ENCODE assay signal across 20 cellular contexts in the genomic region with DNA sequence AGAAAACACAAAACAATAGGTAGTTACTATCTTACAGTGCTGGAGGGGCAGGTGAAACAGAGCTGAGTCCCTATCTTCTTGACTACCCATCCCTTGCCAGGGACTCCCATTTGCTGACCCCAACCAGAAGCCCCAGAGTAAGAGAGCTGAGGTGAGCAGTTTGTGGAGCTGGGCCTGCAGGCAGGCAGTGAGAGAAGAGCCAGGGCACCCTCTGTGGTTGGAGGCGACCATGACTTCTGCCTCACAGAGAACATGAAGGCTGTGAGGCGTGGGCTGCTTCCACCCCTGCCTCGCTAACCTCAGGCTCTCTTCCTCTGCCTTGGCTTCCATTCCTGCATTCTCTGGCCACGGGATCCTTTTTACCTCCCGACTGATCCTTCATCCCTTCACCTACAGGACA. TPM values are rescaled to one million over a fixed set of nuclear protein-coding genes. Genes with fewer than 3 reads are reported as not detected.
"Had no signal": no experiment of that assay in that cellular context is flagged by ENCODE, and none has a peak within 500 bp of the region (broad histone marks: within the 10 kb centered on the region; RNA-seq: fewer than 3 reads in every experiment).

No MANE protein-coding gene starts in this region.

- H3K27me3 ChIP-seq: cardiac muscle cell, gastroesophageal sphincter, neutrophil, right lobe of liver had no signal

- H3K36me3 Mint-ChIP-seq: activated naive CD8-positive, alpha-beta T cell treated with anti-CD3 and anti-CD28 coated beads, Interleukin-2, amount 10 ng/mL, durations not matched to agents 7 days and 5 days; stimulated activated naive B cell treated with anti-CD40 and anti-IgM and Interleukin-4, amounts not matched to agents 10 μg/mL and 1 μg/mL and 100 μg/mL, for 72 hours had no signal

- H3K4me1 Mint-ChIP-seq: activated CD4-positive, alpha-beta memory T cell treated with anti-CD3 and anti-CD28 coated beads, Interleukin-2, amount 10 ng/mL, durations not matched to agents 7 days and 5 days; activated CD4-positive, alpha-beta T cell treated with anti-CD3 and anti-CD28 coated beads for 36 hours; activated naive CD8-positive, alpha-beta T cell treated with anti-CD3 and anti-CD28 coated beads, Interleukin-2, amount 10 ng/mL, durations not matched to agents 7 days and 5 days; stimulated activated naive B cell treated with anti-CD40 and anti-IgM and Interleukin-4, amounts not matched to agents 10 μg/mL and 1 μg/mL and 100 μg/mL, for 72 hours had no signal

- ATAC-seq: activated CD4-positive, alpha-beta T cell treated with anti-CD3 and anti-CD28 coated beads for 36 hours; activated T-cell treated with anti-CD3 and anti-CD28 coated beads, Interleukin-2, amount 50 U/mL, for 72 hours; gastroesophageal sphincter; stimulated activated naive B cell treated with anti-CD40 and anti-IgM and Interleukin-4, amounts not matched to agents 10 μg/mL and 1 μg/mL and 100 μg/mL, for 72 hours had no signal

- H3K9me3 Mint-ChIP-seq: activated CD4-positive, alpha-beta memory T cell treated with anti-CD3 and anti-CD28 coated beads, Interleukin-2, amount 10 ng/mL, durations not matched to agents 7 days and 5 days; activated naive CD8-positive, alpha-beta T cell treated with anti-CD3 and anti-CD28 coated beads, Interleukin-2, amount 10 ng/mL, durations not matched to agents 7 days and 5 days; activated T-cell treated with anti-CD3 and anti-CD28 coated beads, Interleukin-2, amount 50 U/mL, for 72 hours had no signal

- H3K27ac ChIP-seq: cardiac muscle cell, epithelial cell of prostate, gastroesophageal sphincter, neutrophil, right lobe of liver had no signal

- H3K27ac Mint-ChIP-seq: activated CD4-positive, alpha-beta memory T cell treated with anti-CD3 and anti-CD28 coated beads, Interleukin-2, amount 10 ng/mL, durations not matched to agents 7 days and 5 days; activated CD4-positive, alpha-beta T cell treated with anti-CD3 and anti-CD28 coated beads for 36 hours; activated naive CD8-positive, alpha-beta T cell treated with anti-CD3 and anti-CD28 coated beads, Interleukin-2, amount 10 ng/mL, durations not matched to agents 7 days and 5 days; activated T-cell treated with anti-CD3 and anti-CD28 coated beads, Interleukin-2, amount 50 U/mL, for 72 hours; stimulated activated naive B cell treated with anti-CD40 and anti-IgM and Interleukin-4, amounts not matched to agents 10 μg/mL and 1 μg/mL and 100 μg/mL, for 72 hours; type B pancreatic cell had no signal

- H3K9me3 ChIP-seq: gastroesophageal sphincter, neutrophil, right lobe of liver had no signal

- H3K4me3 Mint-ChIP-seq: activated CD4-positive, alpha-beta memory T cell treated with anti-CD3 and anti-CD28 coated beads, Interleukin-2, amount 10 ng/mL, durations not matched to agents 7 days and 5 days; activated CD4-positive, alpha-beta T cell treated with anti-CD3 and anti-CD28 coated beads for 36 hours; activated naive CD8-positive, alpha-beta T cell treated with anti-CD3 and anti-CD28 coated beads, Interleukin-2, amount 10 ng/mL, durations not matched to agents 7 days and 5 days; activated T-cell treated with anti-CD3 and anti-CD28 coated beads, Interleukin-2, amount 50 U/mL, for 72 hours; stimulated activated naive B cell treated with anti-CD40 and anti-IgM and Interleukin-4, amounts not matched to agents 10 μg/mL and 1 μg/mL and 100 μg/mL, for 72 hours; type B pancreatic cell had no signal

- H3K27me3 Mint-ChIP-seq: type B pancreatic cell had no signal

- DNase-seq: activated CD4-positive, alpha-beta memory T cell treated with anti-CD3 and anti-CD28 coated beads, Interleukin-2, amount 10 ng/mL, durations not matched to agents 7 days and 5 days; activated CD4-positive, alpha-beta T cell treated with anti-CD3 and anti-CD28 coated beads for 36 hours; activated naive CD8-positive, alpha-beta T cell treated with anti-CD3 and anti-CD28 coated beads, Interleukin-2, amount 10 ng/mL, durations not matched to agents 7 days and 5 days; activated T-cell treated with anti-CD3 and anti-CD28 coated beads, Interleukin-2, amount 50 U/mL, for 72 hours; aorta; cortex of kidney; effector memory CD4-positive, alpha-beta T cell; right lobe of liver; stimulated activated naive B cell treated with anti-CD40 and anti-IgM and Interleukin-4, amounts not matched to agents 10 μg/mL and 1 μg/mL and 100 μg/mL, for 72 hours had no signal

RNA-seq across cellular contexts. Expression of a gene that starts 47.5 kb away (rescaled TPM):
- total RNA-seq: activated CD4-positive, alpha-beta memory T cell treated with anti-CD3 and anti-CD28 coated beads, Interleukin-2, amount 10 ng/mL, durations not matched to agents 7 days and 5 days; activated CD4-positive, alpha-beta T cell treated with anti-CD3 and anti-CD28 coated beads for 36 hours; activated naive CD8-positive, alpha-beta T cell treated with anti-CD3 and anti-CD28 coated beads, Interleukin-2, amount 10 ng/mL, durations not matched to agents 7 days and 5 days; activated T-cell treated with anti-CD3 and anti-CD28 coated beads, Interleukin-2, amount 50 U/mL, for 72 hours; aorta; cardiac muscle cell; gastroesophageal sphincter; kidney epithelial cell; lower leg skin; myocyte; posterior vena cava; right lobe of liver; subcutaneous adipose tissue; T-helper 2 cell treated with Interferon-gamma antibody and Interleukin-4, amounts not matched to agents 100 ng/mL and 5 ng/mL, for 36 hours had no signal
